Comparison of ENCODE assay signal across 21 cellular contexts in genomic region chr2:156562136-156562535, GRCh38.
DNase-seq lines count a peak whose midpoint lies in the region; ATAC-seq and TF ChIP-seq lines count a peak whose summit lies in the region.
"Had no signal": no experiment of that assay in that cellular context is flagged by ENCODE, and none has a peak within 500 bp of the region (broad histone marks: within the 10 kb centered on the region; RNA-seq: fewer than 3 reads in every experiment).

No MANE protein-coding gene starts in this region.

- peaks cover 0 to 32% (median 0%) of the 10 kb centered on the region in 3 donors for H3K36me3 ChIP-seq in tibial nerve
- H3K36me3 ChIP-seq: breast epithelium had no signal

- H3K4me3 ChIP-seq in tibial nerve, result no peak overlapping the region
- H3K4me3 ChIP-seq: breast epithelium, lung had no signal

- DNase-seq in DMS153 (lab: John Stamatoyannopoulos, UW) (peak; percentile 44), NCI-H146 (lab: John Stamatoyannopoulos, UW) (peak; percentile 80), NCI-H345 (lab: John Stamatoyannopoulos, UW) (peak; percentile 69), dermis blood vessel endothelial cell (peak; percentile 5), cerebellum (ENCODE audit: low spot score) (no peak), tibial nerve (ENCODE audit: low spot score in 2 of 2) (no peak)
- DNase-seq: activated B cell treated with CpG ODN at 0.5 μM for 24 hours; activated naive CD8-positive, alpha-beta T cell treated with anti-CD3 and anti-CD28 coated beads for 36 hours; activated T-cell treated with anti-CD3 and anti-CD28 coated beads, Interleukin-2, amount 50 U/mL, for 72 hours; CD4-positive, CD25-positive, alpha-beta regulatory T cell; EL; naive thymus-derived CD8-positive, alpha-beta T cell; NK-92 treated with Interleukin-12 subunit alpha and Interleukin-12 subunit beta, amount 100 ng/mL, for 24 hours; posterior cingulate gyrus; stimulated activated CD4-positive, alpha-beta T cell treated with anti-CD3 and anti-CD28 coated beads, Interleukin-4, amount 100 ng/mL, for 1 hour; T-cell had no signal

- no peak for TF ChIP-seq EP300 in tibial nerve (IDR thresholded peaks at IDR 0.05)

- WGBS in tibial nerve, 2 donors, result 31 to 57% methylated on average over 1 of the region's 1 CpG

- H3K27ac ChIP-seq in tibial nerve, result peak overlapping the region in 1 of 4 donors; percentile 33
- H3K27ac ChIP-seq: breast epithelium had no signal

- H3K4me1 ChIP-seq in tibial nerve, result peaks cover 0 to 11% (median 1%) of the 10 kb centered on the region in 4 donors
- H3K4me1 ChIP-seq: breast epithelium had no signal

- no peak for TF ChIP-seq POLR2A in tibial nerve (IDR thresholded peaks at IDR 0.05)

- ATAC-seq in HG02840 (IDR thresholded peaks at IDR 0.05; ENCODE audit: low FRiP score, unreplicated experiment), result no peak
- no peak for ATAC-seq in GM18858 (IDR thresholded peaks at IDR 0.05; ENCODE audit: unreplicated experiment)
- ATAC-seq: activated T-cell treated with anti-CD3 and anti-CD28 coated beads, Interleukin-2, amount 50 U/mL, for 72 hours; esophagus mucosa; naive thymus-derived CD8-positive, alpha-beta T cell; T-cell had no signal

- H3K27me3 ChIP-seq in tibial nerve, result no peaks in the 10 kb centered on the region
- H3K27me3 ChIP-seq: breast epithelium had no signal

- no peaks in the 10 kb centered on the region for H3K9me3 ChIP-seq in tibial nerve
- H3K9me3 ChIP-seq: breast epithelium had no signal

- no peak for TF ChIP-seq CTCF in tibial nerve (IDR thresholded peaks at IDR 0.05)

Comparison
In these comparisons a context has a peak if more than half of its experiments do, and no peak if none do; other contexts are left out.
1. DNase-seq: peak in DMS153 (single experiment), NCI-H146 (single experiment), NCI-H345 (single experiment) and dermis blood vessel endothelial cell (single experiment); none in cerebellum (single experiment) and tibial nerve (0 of 2).